10 cellular contexts compared by ENCODE assay signal in genomic region chr1:172286629-172287076, GRCh38.
DNase-seq lines count a peak whose midpoint lies in the region; ATAC-seq and TF ChIP-seq lines count a peak whose summit lies in the region.
"Had no signal": no experiment of that assay in that cellular context is flagged by ENCODE, and none has a peak within 500 bp of the region (broad histone marks: within the 10 kb centered on the region; RNA-seq: fewer than 3 reads in every experiment).

No MANE protein-coding gene starts in this region.

- no peak overlapping the region for H3K4me3 ChIP-seq in AG04449 (ENCODE audit: low read depth, low read length)

- ATAC-seq in HG03097 (IDR thresholded peaks at IDR 0.05; ENCODE audit: low FRiP score, unreplicated experiment) (no peak), HG02884 (IDR thresholded peaks at IDR 0.05; ENCODE audit: unreplicated experiment) (no peak), T-cell (replicated peaks in 1 of 4) (no peak)

- peaks cover 38% of the 10 kb centered on the region for H3K4me1 Mint-ChIP-seq in chondrocyte (ENCODE audit: low read depth)
- H3K4me1 Mint-ChIP-seq in T-cell: no peaks in the 10 kb centered on the region
- H3K4me1 Mint-ChIP-seq: CD4-positive, CD25-positive, alpha-beta regulatory T cell had no signal

- H3K36me3 Mint-ChIP-seq in chondrocyte (ENCODE audit: low read depth) (no peaks in the 10 kb centered on the region), T-cell (no peaks in the 10 kb centered on the region)
- H3K36me3 Mint-ChIP-seq: CD4-positive, CD25-positive, alpha-beta regulatory T cell had no signal

- peak; percentile 77 for DNase-seq in AG04449 (ENCODE audit: low read depth, low spot score)
- DNase-seq in NCI-H446 (lab: John Stamatoyannopoulos, UW): peak; percentile 37 to 68
- no peak for DNase-seq in chondrocyte (ENCODE audit: low spot score)
- DNase-seq in mucosa of gallbladder (ENCODE audit: low spot score): peak; percentile 28
- no peak for DNase-seq in NCI-H1105 (lab: John Stamatoyannopoulos, UW)
- no peak for DNase-seq in T-cell
- DNase-seq: CD4-positive, CD25-positive, alpha-beta regulatory T cell had no signal

- H3K4me3 Mint-ChIP-seq in chondrocyte (ENCODE audit: unreplicated experiment): no peak overlapping the region
- H3K4me3 Mint-ChIP-seq in T-cell: no peak overlapping the region
- H3K4me3 Mint-ChIP-seq: CD4-positive, CD25-positive, alpha-beta regulatory T cell had no signal

- POLR2A ChIA-PET in AG04449 (lab: Yijun Ruan, JAX) (interaction anchor here (0.6 kb wide), 1 partner anchor 36 kb away, joined by 3 read pairs; no protein-coding TSS in a partner anchor), T-cell (lab: Charles Lee) (no interaction called here)

- CTCF ChIA-PET in AG04449 (lab: Yijun Ruan, JAX) (interaction anchor here (0.6 to 1.5 kb wide), 4 partner anchors 96 to 284 kb away, joined by 3 to 5 read pairs (median 4); no protein-coding TSS in a partner anchor), T-cell (lab: Charles Lee) (no interaction called here)

- H3K27me3 Mint-ChIP-seq in chondrocyte (ENCODE audit: low read depth) (no peaks in the 10 kb centered on the region), T-cell (no peaks in the 10 kb centered on the region)
- H3K27me3 Mint-ChIP-seq: CD4-positive, CD25-positive, alpha-beta regulatory T cell had no signal

- peak overlapping the region; percentile 77 for H3K27ac Mint-ChIP-seq in chondrocyte (ENCODE audit: unreplicated experiment)
- no peak overlapping the region for H3K27ac Mint-ChIP-seq in T-cell
- H3K27ac Mint-ChIP-seq: activated T-helper 2 cell treated with anti-CD3 and anti-CD28 coated beads, Interferon-gamma antibody, Interleukin-2, Interleukin-4, amounts not matched to agents 10 μg/mL and 5 μg/mL and 100 μg/mL, durations not matched to agents 14 hours and 24 hours and 36 hours; CD4-positive, CD25-positive, alpha-beta regulatory T cell had no signal

- TF ChIP-seq CTCF in AG04449 (IDR thresholded peaks at IDR 0.05; ENCODE audit: insufficient read depth, low read length, missing control alignments): no peak
- peak; percentile 43 for TF ChIP-seq CTCF in chondrocyte (IDR thresholded peaks at IDR 0.05)

- H3K9me3 Mint-ChIP-seq in chondrocyte (ENCODE audit: low read depth) (no peaks in the 10 kb centered on the region), T-cell (no peaks in the 10 kb centered on the region)
- H3K9me3 Mint-ChIP-seq: activated T-helper 2 cell treated with anti-CD3 and anti-CD28 coated beads, Interferon-gamma antibody, Interleukin-2, Interleukin-4, amounts not matched to agents 10 μg/mL and 5 μg/mL and 100 μg/mL, durations not matched to agents 14 hours and 24 hours and 36 hours had no signal

Comparison
In these comparisons a context has a peak if more than half of its experiments do, and no peak if none do; other contexts are left out.
1. DNase-seq: peak in AG04449 (single experiment), NCI-H446 (2 of 2) and mucosa of gallbladder (single experiment); none in chondrocyte (single experiment), NCI-H1105 (single experiment) and T-cell (0 of 34).